Comparison of ENCODE assay signal across 23 cellular contexts in the genomic region with DNA sequence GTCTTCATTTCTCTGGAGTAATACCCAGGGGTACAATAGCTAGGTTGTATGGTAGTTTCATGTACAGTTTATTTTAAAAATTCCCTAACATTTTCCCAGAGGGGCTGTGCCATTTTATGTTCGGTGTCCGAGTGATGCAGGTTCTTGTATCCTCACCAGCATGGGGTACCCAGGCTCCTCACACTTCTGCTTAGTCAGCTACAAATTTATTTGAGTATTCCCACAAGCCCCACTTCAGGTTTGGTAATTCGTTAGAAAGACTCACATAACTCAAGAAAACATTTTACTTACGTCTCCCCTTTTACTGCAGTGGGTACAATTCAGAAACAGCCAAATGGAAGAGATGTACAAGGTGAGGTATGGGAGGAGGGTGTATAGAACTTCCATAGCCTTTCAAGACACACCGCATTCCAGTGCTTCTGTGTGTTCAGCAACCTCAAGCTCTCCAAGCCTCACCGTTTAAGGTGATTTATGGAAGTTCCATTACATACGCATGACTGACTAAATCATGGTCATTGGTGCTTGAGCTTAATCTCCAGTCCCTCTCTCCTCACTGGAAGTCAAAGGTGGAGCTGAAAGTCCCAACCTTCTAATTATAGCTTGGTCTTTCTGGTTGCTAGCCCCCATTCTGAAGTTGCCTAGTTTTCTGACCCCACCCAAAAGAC.
"Had no signal": no experiment of that assay in that cellular context is flagged by ENCODE, and none has a peak within 500 bp of the region (broad histone marks: within the 10 kb centered on the region; RNA-seq: fewer than 3 reads in every experiment).

No MANE protein-coding gene starts in this region.

- H3K9me3 Mint-ChIP-seq: activated naive CD4-positive, alpha-beta T cell treated with anti-CD3 and anti-CD28 coated beads for 36 hours; activated T-helper 2 cell treated with anti-CD3 and anti-CD28 coated beads, Interferon-gamma antibody, Interleukin-2, Interleukin-4, amounts not matched to agents 10 μg/mL and 5 μg/mL and 100 μg/mL, durations not matched to agents 14 hours and 24 hours and 36 hours; naive thymus-derived CD8-positive, alpha-beta T cell had no signal

- H3K4me3 Mint-ChIP-seq: activated naive CD4-positive, alpha-beta T cell treated with anti-CD3 and anti-CD28 coated beads for 36 hours; naive thymus-derived CD8-positive, alpha-beta T cell had no signal

- DNase-seq: activated CD4-positive, alpha-beta T cell treated with anti-CD3 and anti-CD28 coated beads, Interleukin-2, amount 50 U/mL, for 1 hour; activated naive CD4-positive, alpha-beta T cell treated with anti-CD3 and anti-CD28 coated beads for 36 hours; aorta; cerebellar nuclear complex; cortex of kidney; effector CD4-positive, alpha-beta T cell; esophagus squamous epithelium; mesendoderm; naive thymus-derived CD8-positive, alpha-beta T cell; nucleus accumbens; posterior cingulate gyrus; stimulated activated CD4-positive, alpha-beta T cell treated with anti-CD3 and anti-CD28 coated beads, Interleukin-12 subunit alpha, Interleukin-12 subunit beta, amount 100 ng/mL, for 4 hours; stimulated activated CD4-positive, alpha-beta T cell treated with anti-CD3 and anti-CD28 coated beads, Interleukin-1b, Interleukin-23, amount 100 ng/mL, for 48 hours; stimulated activated CD8-positive, alpha-beta memory T cell treated with anti-CD3 and anti-CD28 coated beads, Interleukin-4, amount 100 ng/mL, for 48 hours; stimulated activated naive CD4-positive, alpha-beta T cell treated with Interleukin-2 at 50 U/mL for 16 hours; T-helper 1 cell; T1000 had no signal

- FAIRE-seq: bronchial epithelial cell, endothelial cell of umbilical vein had no signal

- ATAC-seq: naive thymus-derived CD8-positive, alpha-beta T cell; SK-N-SH treated with all-trans-retinoic acid at 6 μM for 48 hours had no signal

- H3K4me3 ChIP-seq: esophagus squamous epithelium, tibial nerve, vagina had no signal

- H3K27me3 ChIP-seq: esophagus squamous epithelium, tibial nerve, vagina had no signal

- H3K27ac Mint-ChIP-seq: activated naive CD4-positive, alpha-beta T cell treated with anti-CD3 and anti-CD28 coated beads for 36 hours; activated T-helper 2 cell treated with anti-CD3 and anti-CD28 coated beads, Interferon-gamma antibody, Interleukin-2, Interleukin-4, amounts not matched to agents 10 μg/mL and 5 μg/mL and 100 μg/mL, durations not matched to agents 14 hours and 24 hours and 36 hours had no signal

- H3K27me3 Mint-ChIP-seq: naive thymus-derived CD8-positive, alpha-beta T cell had no signal

- H3K9me3 ChIP-seq: esophagus squamous epithelium, tibial nerve, vagina had no signal

- H3K27ac ChIP-seq: esophagus squamous epithelium, tibial nerve, vagina had no signal
